Comparison of ENCODE assay signal across 29 cellular contexts in the genomic region with DNA sequence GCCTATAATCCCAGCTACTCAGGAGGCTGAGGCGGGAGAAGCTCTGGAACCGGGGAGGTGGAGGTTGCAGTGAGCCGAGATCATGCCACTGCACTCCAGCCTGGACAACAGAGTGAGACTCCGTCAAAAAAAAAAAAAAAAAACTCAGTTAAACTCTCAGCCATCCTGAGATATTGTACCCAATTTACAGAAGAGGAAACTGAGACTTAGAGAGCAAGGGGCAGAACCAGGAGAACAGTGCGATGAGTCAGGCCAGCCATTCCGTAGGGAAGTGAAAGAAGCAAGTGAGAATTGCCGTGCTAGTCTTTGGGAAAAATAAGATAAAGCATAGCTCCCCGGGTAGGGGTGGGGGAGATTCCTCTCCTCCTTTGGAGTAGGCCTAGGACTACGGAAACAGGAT.
"Had no signal": no experiment of that assay in that cellular context is flagged by ENCODE, and none has a peak within 500 bp of the region (broad histone marks: within the 10 kb centered on the region; RNA-seq: fewer than 3 reads in every experiment).

No MANE protein-coding gene starts in this region.

- H3K36me3 Mint-ChIP-seq: stimulated activated effector memory CD8-positive, alpha-beta T cell treated with anti-CD3 and anti-CD28 coated beads, Interleukin-12 subunit alpha, Interleukin-12 subunit beta, amount 100 ng/mL, for 72 hours; stimulated activated memory B cell treated with anti-CD40 and anti-IgM and Interleukin-4, amounts not matched to agents 10 μg/mL and 1 μg/mL and 100 μg/mL, for 72 hours; stimulated activated naive B cell treated with anti-CD40 and anti-IgM and Interleukin-4, amounts not matched to agents 10 μg/mL and 1 μg/mL and 100 μg/mL, for 72 hours; type B pancreatic cell had no signal

- H3K4me1 ChIP-seq: suprapubic skin, testis, thyroid gland, tibial artery, uterus, vagina had no signal

- H3K4me3 ChIP-seq: stomach, suprapubic skin, testis, thoracic aorta, thyroid gland, tibial artery, tibial nerve, transverse colon, upper lobe of left lung, upper lobe of right lung, uterus, vagina had no signal

- H3K27ac ChIP-seq: stomach, testis, thoracic aorta, thyroid gland, tibial artery, transverse colon, upper lobe of left lung, upper lobe of right lung, uterus, vagina had no signal

- DNase-seq: stimulated activated CD4-positive, alpha-beta T cell treated with anti-CD3 and anti-CD28 coated beads, Interleukin-2, amount 100 ng/mL, for 48 hours; stimulated activated CD4-positive, alpha-beta T cell treated with anti-CD3 and anti-CD28 coated beads, Interleukin-4, amount 100 ng/mL, for 1 hour; stimulated activated CD4-positive, alpha-beta T cell treated with anti-CD3 and anti-CD28 coated beads, Interleukin-4, amount 100 ng/mL, for 24 hours; stimulated activated CD4-positive, alpha-beta T cell treated with anti-CD3 and anti-CD28 coated beads, Interleukin-4, amount 100 ng/mL, for 4 hours; stimulated activated CD8-positive, alpha-beta memory T cell treated with anti-CD3 and anti-CD28 coated beads, Interleukin-4, amount 100 ng/mL, for 48 hours; stimulated activated naive B cell treated with anti-CD40 and anti-IgM and Interleukin-4, amounts not matched to agents 10 μg/mL and 1 μg/mL and 100 μg/mL, for 72 hours; stimulated activated naive CD4-positive, alpha-beta T cell; stimulated activated naive CD4-positive, alpha-beta T cell treated with Interleukin-2 at 50 U/mL for 16 hours; stimulated activated naive CD8-positive, alpha-beta T cell treated with anti-CD3 and anti-CD28 coated beads, Interleukin-15, amount 100 ng/mL, for 72 hours; stimulated activated naive CD8-positive, alpha-beta T cell treated with anti-CD3 and anti-CD28 coated beads, Interleukin-15, Interleukin-2, amounts not matched to agents 100 U/mL and 50 U/mL, for 24 hours; stomach; substantia nigra; testis; thyroid gland; tibial artery; transverse colon; trophoblast cell; upper lobe of left lung; upper lobe of right lung; uterus had no signal

- H3K27me3 ChIP-seq: testis, thyroid gland, tibial nerve, uterus, vagina had no signal

- H3K36me3 ChIP-seq: stomach, suprapubic skin, thoracic aorta, thyroid gland, tibial artery, tibial nerve, transverse colon, upper lobe of left lung, upper lobe of right lung, uterus, vagina had no signal

- ATAC-seq: stimulated activated effector memory CD8-positive, alpha-beta T cell treated with anti-CD3 and anti-CD28 coated beads, Interleukin-12 subunit alpha, Interleukin-12 subunit beta, amount 100 ng/mL, for 72 hours; stimulated activated memory B cell treated with anti-CD40 and anti-IgM and Interleukin-4, amounts not matched to agents 10 μg/mL and 1 μg/mL and 100 μg/mL, for 72 hours; stimulated activated naive B cell treated with anti-CD40 and anti-IgM and Interleukin-4, amounts not matched to agents 10 μg/mL and 1 μg/mL and 100 μg/mL, for 72 hours; stimulated activated naive CD8-positive, alpha-beta T cell treated with anti-CD3 and anti-CD28 coated beads, Interleukin-15, amount 100 ng/mL, for 72 hours; stimulated activated naive CD8-positive, alpha-beta T cell treated with anti-CD3 and anti-CD28 coated beads, Interleukin-15, Interleukin-2, amounts not matched to agents 100 U/mL and 50 U/mL, for 24 hours; upper lobe of right lung had no signal

- H3K4me3 Mint-ChIP-seq: stimulated activated effector memory CD8-positive, alpha-beta T cell treated with anti-CD3 and anti-CD28 coated beads, Interleukin-12 subunit alpha, Interleukin-12 subunit beta, amount 100 ng/mL, for 72 hours; stimulated activated memory B cell treated with anti-CD40 and anti-IgM and Interleukin-4, amounts not matched to agents 10 μg/mL and 1 μg/mL and 100 μg/mL, for 72 hours; stimulated activated naive B cell treated with anti-CD40 and anti-IgM and Interleukin-4, amounts not matched to agents 10 μg/mL and 1 μg/mL and 100 μg/mL, for 72 hours; stimulated activated naive CD8-positive, alpha-beta T cell treated with anti-CD3 and anti-CD28 coated beads, Interleukin-15, amount 100 ng/mL, for 72 hours; stimulated activated naive CD8-positive, alpha-beta T cell treated with anti-CD3 and anti-CD28 coated beads, Interleukin-15, Interleukin-2, amounts not matched to agents 100 ng/mL and 50 ng/mL, for 24 hours; type B pancreatic cell had no signal

- H3K4me1 Mint-ChIP-seq: stimulated activated effector memory CD8-positive, alpha-beta T cell treated with anti-CD3 and anti-CD28 coated beads, Interleukin-12 subunit alpha, Interleukin-12 subunit beta, amount 100 ng/mL, for 72 hours; stimulated activated memory B cell treated with anti-CD40 and anti-IgM and Interleukin-4, amounts not matched to agents 10 μg/mL and 1 μg/mL and 100 μg/mL, for 72 hours; stimulated activated naive B cell treated with anti-CD40 and anti-IgM and Interleukin-4, amounts not matched to agents 10 μg/mL and 1 μg/mL and 100 μg/mL, for 72 hours had no signal

- H3K27me3 Mint-ChIP-seq: stimulated activated memory B cell treated with anti-CD40 and anti-IgM and Interleukin-4, amounts not matched to agents 10 μg/mL and 1 μg/mL and 100 μg/mL, for 72 hours; type B pancreatic cell had no signal

- FAIRE-seq: urothelium cell line had no signal

- H3K9me3 Mint-ChIP-seq: stimulated activated effector memory CD8-positive, alpha-beta T cell treated with anti-CD3 and anti-CD28 coated beads, Interleukin-12 subunit alpha, Interleukin-12 subunit beta, amount 100 ng/mL, for 72 hours; stimulated activated memory B cell treated with anti-CD40 and anti-IgM and Interleukin-4, amounts not matched to agents 10 μg/mL and 1 μg/mL and 100 μg/mL, for 72 hours; stimulated activated naive B cell treated with anti-CD40 and anti-IgM and Interleukin-4, amounts not matched to agents 10 μg/mL and 1 μg/mL and 100 μg/mL, for 72 hours; stimulated activated naive CD8-positive, alpha-beta T cell treated with anti-CD3 and anti-CD28 coated beads, Interleukin-15, amount 100 ng/mL, for 72 hours; stimulated activated naive CD8-positive, alpha-beta T cell treated with anti-CD3 and anti-CD28 coated beads, Interleukin-15, Interleukin-2, amounts not matched to agents 100 ng/mL and 50 ng/mL, for 24 hours; type B pancreatic cell had no signal

- H3K9me3 ChIP-seq: stomach, suprapubic skin, testis, thoracic aorta, thyroid gland, tibial artery, tibial nerve, transverse colon, upper lobe of left lung, upper lobe of right lung, uterus, vagina had no signal

- H3K27ac Mint-ChIP-seq: stimulated activated effector memory CD8-positive, alpha-beta T cell treated with anti-CD3 and anti-CD28 coated beads, Interleukin-12 subunit alpha, Interleukin-12 subunit beta, amount 100 ng/mL, for 72 hours; stimulated activated memory B cell treated with anti-CD40 and anti-IgM and Interleukin-4, amounts not matched to agents 10 μg/mL and 1 μg/mL and 100 μg/mL, for 72 hours; stimulated activated naive B cell treated with anti-CD40 and anti-IgM and Interleukin-4, amounts not matched to agents 10 μg/mL and 1 μg/mL and 100 μg/mL, for 72 hours; stimulated activated naive CD8-positive, alpha-beta T cell treated with anti-CD3 and anti-CD28 coated beads, Interleukin-15, amount 100 ng/mL, for 72 hours; stimulated activated naive CD8-positive, alpha-beta T cell treated with anti-CD3 and anti-CD28 coated beads, Interleukin-15, Interleukin-2, amounts not matched to agents 100 ng/mL and 50 ng/mL, for 24 hours; type B pancreatic cell had no signal
